Comparison of ENCODE assay signal across 1 cellular context in the genomic region with DNA sequence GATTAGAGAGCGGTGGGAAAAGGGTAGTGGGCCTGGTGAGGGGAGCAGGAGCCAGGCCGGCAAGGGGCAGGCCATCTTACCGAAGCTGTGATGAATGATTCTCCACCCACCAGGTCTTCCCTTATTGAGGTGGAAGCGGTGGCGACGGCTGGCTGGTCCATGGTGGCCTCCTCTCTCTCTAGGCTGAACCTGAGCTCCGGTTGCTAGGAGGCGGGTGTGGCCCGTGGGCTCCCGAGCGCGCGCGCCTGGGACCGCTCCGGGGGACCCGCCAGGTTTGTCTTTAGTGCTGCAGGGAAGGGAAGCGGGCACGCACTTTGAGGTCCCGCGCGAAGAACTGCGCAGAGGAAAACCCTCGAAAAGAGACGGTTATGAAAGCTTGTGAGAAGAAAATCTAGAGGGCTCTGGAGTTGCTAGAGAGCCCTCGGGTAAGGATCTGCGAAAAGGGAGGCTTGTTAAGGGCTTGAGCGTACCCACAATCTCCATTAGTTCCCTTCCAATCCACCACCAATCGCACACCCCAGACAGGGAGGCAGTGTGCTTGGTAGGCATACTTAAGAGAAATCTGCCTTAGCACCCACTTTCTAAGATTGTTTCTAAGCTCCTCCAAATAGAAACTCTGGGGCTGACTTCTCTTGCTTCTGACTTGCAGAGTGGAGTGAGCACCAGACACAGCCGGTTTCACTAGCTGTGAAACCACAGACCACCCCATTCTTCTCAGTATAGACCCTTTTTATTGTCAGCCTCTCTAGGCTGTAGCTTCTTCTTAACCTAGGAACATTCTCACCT.
TF ChIP-seq lines count a peak whose summit lies in the region.

A gene with protein sequence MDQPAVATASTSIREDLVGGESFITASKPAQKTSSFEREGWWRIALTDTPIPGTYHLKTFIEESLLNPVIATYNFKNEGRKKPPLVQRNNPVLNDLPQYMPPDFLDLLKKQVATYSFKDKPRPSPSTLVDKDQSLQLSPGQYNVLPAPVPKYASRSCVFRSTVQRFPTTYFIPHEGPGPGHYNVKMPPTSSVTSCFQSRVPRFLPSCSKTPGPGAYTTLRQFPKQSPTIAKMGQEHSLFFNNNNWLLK (minus strand): TSS at position 218 of the 786 bp plus-strand sequence. CDS start 57 bp downstream, at position 161.

TF ChIP-seq in HepG2, 621 proteins besides CTCF, POLR2A, EP300 and RAD21:
- peak; percentile 81 for TF ChIP-seq AGO2 (optimal IDR thresholded peaks at IDR 0.05; ENCODE audit: low read depth, low read length)
- no peak for TF ChIP-seq SNAPC2 (CRISPR knock-in tag; IDR thresholded peaks at IDR 0.05)
TF ChIP-seq in HepG2: peak in this region for 1.
